ENCODE assay signal across 9 cellular contexts in the genomic region with DNA sequence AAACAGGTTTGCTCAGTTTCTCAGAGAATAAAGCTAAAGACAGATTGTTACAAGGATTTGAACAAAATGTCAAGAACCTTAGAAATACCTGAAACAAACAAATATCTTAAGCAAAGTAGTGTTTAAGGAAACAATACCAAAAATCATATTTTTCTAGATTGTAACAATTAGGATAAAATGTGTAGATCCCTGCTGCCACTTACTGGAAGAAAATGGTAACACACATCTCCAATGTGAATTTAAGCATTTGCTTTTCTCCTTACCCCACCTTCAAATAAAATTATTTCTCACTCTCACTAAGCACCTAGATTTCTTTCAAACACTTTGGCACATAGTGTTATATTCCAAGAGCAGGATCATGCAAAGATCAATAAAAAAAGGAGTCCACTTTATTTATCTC. TPM values are rescaled to one million over a fixed set of nuclear protein-coding genes. Genes with fewer than 3 reads are reported as not detected.
DNase-seq lines count a peak whose midpoint lies in the region; ATAC-seq and TF ChIP-seq lines count a peak whose summit lies in the region.
"Had no signal": no experiment of that assay in that cellular context is flagged by ENCODE, and none has a peak within 500 bp of the region (broad histone marks: within the 10 kb centered on the region; RNA-seq: fewer than 3 reads in every experiment).

No MANE protein-coding gene starts in this region.

- no peak for ATAC-seq in GM19463 (IDR thresholded peaks at IDR 0.05; ENCODE audit: unreplicated experiment)
- no peak for ATAC-seq in GM18511 (IDR thresholded peaks at IDR 0.05; ENCODE audit: unreplicated experiment)

- CTCF ChIA-PET in BJ (lab: Yijun Ruan, JAX) = interaction anchor here (0.8 to 1.8 kb wide), 5 partner anchors 13 to 405 kb away, joined by 3 to 6 read pairs (median 3); no protein-coding TSS in a partner anchor

- POLR2A ChIA-PET in BJ (lab: Charles Lee) = no interaction called here

- no peaks in the 10 kb centered on the region for H3K27me3 ChIP-seq in BJ (ENCODE audit: control insufficient read depth, insufficient read depth, low read length)

- peaks cover 7% of the 10 kb centered on the region for H3K36me3 ChIP-seq in BJ (ENCODE audit: control insufficient read depth, insufficient read depth, low read length)

- DNase-seq in BJ (ENCODE audit: low read depth) (no peak), HCEC 1CT (peak; percentile 20), kidney tubule cell (ENCODE audit: low spot score) (peak; percentile 8), NCI-H2029 treated with DMSO at 0.1 percent for 48 hours (lab: John Stamatoyannopoulos, UW) (no peak)
- no peak for DNase-seq in stimulated activated CD4-positive, alpha-beta T cell treated with anti-CD3 and anti-CD28 coated beads, Interleukin-2, amount 100 ng/mL, for 48 hours
- DNase-seq: activated CD4-positive, alpha-beta T cell treated with anti-CD3 and anti-CD28 coated beads, Interleukin-2, amount 10 ng/mL, durations not matched to agents 7 days and 5 days had no signal

- peak; percentile 55 for TF ChIP-seq CTCF in BJ (IDR thresholded peaks at IDR 0.05; ENCODE audit: insufficient read depth, low read depth, low read length)
- TF ChIP-seq CTCF in WI38 (IDR thresholded peaks at IDR 0.05; ENCODE audit: low read depth, low read length) = peak; percentile 32; the same call in 1 of the 2 replicates

- H3K4me3 ChIP-seq in BJ (ENCODE audit: low read depth, low read length) (no peak overlapping the region), WI38 (ENCODE audit: low read depth, low read length) (no peak overlapping the region)

RNA-seq across cellular contexts. Expression of gene SUCLG1, which starts 34.9 kb away (rescaled TPM):
- 34.3 and 51.5 TPM in 2 replicates for polyA plus RNA-seq in BJ (2011; rRNA removed)
- 10.9 and 11.6 TPM in 2 replicates for polyA minus RNA-seq in BJ (2011; rRNA and poly(A)+ RNA removed)

Comparison
In these comparisons a context has a peak if more than half of its experiments do, and no peak if none do; other contexts are left out.
1. DNase-seq: peak in HCEC 1CT (single experiment) and kidney tubule cell (single experiment); none in BJ (single experiment), NCI-H2029 treated with DMSO at 0.1 percent for 48 hours (single experiment) and stimulated activated CD4-positive, alpha-beta T cell treated with anti-CD3 and anti-CD28 coated beads, Interleukin-2, amount 100 ng/mL, for 48 hours (0 of 2).